ENCODE assay signal across 7 cellular contexts in the genomic region with DNA sequence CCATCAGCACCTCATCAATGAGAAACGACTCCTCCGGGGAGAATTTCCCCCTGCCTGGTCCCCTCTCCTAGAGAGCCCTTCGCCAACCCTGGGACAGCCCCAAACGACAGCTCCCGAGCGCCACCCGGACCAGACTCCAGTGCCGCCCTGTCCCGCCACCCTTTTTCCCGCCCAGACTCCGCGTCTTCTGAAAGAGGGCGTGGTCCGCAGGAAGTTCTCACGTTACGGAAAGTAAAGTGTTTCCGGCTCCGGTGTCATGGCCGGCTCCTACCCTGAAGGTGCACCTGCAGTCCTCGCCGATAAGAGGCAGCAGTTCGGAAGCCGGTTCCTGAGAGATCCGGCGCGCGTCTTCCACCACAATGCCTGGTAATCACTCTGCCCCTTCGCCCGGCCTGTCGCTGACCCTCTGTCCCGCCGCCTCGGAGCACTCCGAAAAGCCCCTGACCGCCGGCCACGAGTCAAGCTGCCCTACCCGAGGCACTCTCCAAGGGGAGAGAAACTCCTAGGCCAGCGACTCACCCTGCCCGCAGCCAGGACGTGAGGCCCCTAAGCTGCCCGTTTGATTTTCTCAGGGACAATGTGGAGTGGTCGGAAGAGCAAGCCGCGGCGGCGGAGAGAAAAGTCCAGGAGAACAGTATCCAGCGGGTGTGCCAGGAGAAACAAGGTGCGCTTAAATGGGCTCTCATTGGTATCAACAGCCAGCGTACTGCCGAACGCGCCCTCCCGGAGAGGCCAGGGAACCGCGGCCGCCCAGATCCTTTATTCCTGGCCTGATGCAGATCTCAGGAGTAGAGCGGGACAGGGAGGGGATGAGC.
DNase-seq lines count a peak whose midpoint lies in the region; ATAC-seq and TF ChIP-seq lines count a peak whose summit lies in the region.
"Not testable (repeated sequence)": the region's sequence is repeated elsewhere in the genome, so short reads cannot be mapped to it uniquely, and the experiment has no call there.

A gene with protein sequence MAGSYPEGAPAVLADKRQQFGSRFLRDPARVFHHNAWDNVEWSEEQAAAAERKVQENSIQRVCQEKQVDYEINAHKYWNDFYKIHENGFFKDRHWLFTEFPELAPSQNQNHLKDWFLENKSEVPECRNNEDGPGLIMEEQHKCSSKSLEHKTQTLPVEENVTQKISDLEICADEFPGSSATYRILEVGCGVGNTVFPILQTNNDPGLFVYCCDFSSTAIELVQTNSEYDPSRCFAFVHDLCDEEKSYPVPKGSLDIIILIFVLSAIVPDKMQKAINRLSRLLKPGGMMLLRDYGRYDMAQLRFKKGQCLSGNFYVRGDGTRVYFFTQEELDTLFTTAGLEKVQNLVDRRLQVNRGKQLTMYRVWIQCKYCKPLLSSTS (plus strand): TSS at position 251 of the 815 bp plus-strand sequence. CDS start 6 bp downstream, at position 257.

- peaks cover 15% of the 10 kb centered on the region for H3K36me3 Mint-ChIP-seq in T-helper 2 cell treated with Interferon-gamma antibody and Interleukin-4, amounts not matched to agents 5 μg/mL and 100 μg/mL, for 36 hours (ENCODE audit: low read depth)

- H3K4me1 Mint-ChIP-seq in T-helper 2 cell treated with Interferon-gamma antibody and Interleukin-4, amounts not matched to agents 5 μg/mL and 100 μg/mL, for 36 hours (ENCODE audit: low read depth) = peaks cover 18% of the 10 kb centered on the region

- DNase-seq in NCI-H2029 (lab: John Stamatoyannopoulos, UW) (peak; percentile 85), astrocyte of the cerebellum (ENCODE audit: low read depth) (peak; percentile 45), hippocampal formation (lab: John Stamatoyannopoulos, UW) (peak; percentile 47 to 66), retinal pigment epithelial cell (ENCODE audit: low read depth) (peak; percentile 65)
- DNase-seq in T-helper 2 cell treated with Interferon-gamma antibody and Interleukin-4, amounts not matched to agents 5 μg/mL and 100 μg/mL, for 36 hours (ENCODE audit: low spot score) = peak; percentile 89

- peak; percentile 96 for ATAC-seq in GM18511 (IDR thresholded peaks at IDR 0.05; ENCODE audit: unreplicated experiment)
- ATAC-seq in HG03025 (IDR thresholded peaks at IDR 0.05; ENCODE audit: low FRiP score, unreplicated experiment) = peak; percentile 93

- H3K27me3 Mint-ChIP-seq in T-helper 2 cell treated with Interferon-gamma antibody and Interleukin-4, amounts not matched to agents 5 μg/mL and 100 μg/mL, for 36 hours (ENCODE audit: low read depth) = not testable (repeated sequence)

- peak within 1 kb of the TSS; percentile 94 for H3K4me3 Mint-ChIP-seq in T-helper 2 cell treated with Interferon-gamma antibody and Interleukin-4, amounts not matched to agents 5 μg/mL and 100 μg/mL, for 36 hours

- peak within 1 kb of the TSS; percentile 72 for H3K4me3 ChIP-seq in astrocyte of the cerebellum (ENCODE audit: low read depth, low read length)
- H3K4me3 ChIP-seq in retinal pigment epithelial cell (ENCODE audit: low read length) = peak within 1 kb of the TSS; percentile 79

- TF ChIP-seq CTCF in astrocyte of the cerebellum (IDR thresholded peaks at IDR 0.05; ENCODE audit: low read depth, low read length, missing control alignments) = peak; percentile 31
- TF ChIP-seq CTCF in retinal pigment epithelial cell (conservative IDR thresholded peaks at IDR 0.05; ENCODE audit: low read depth, low read length) = peak; percentile 42

- not testable (repeated sequence) for H3K9me3 Mint-ChIP-seq in T-helper 2 cell treated with Interferon-gamma antibody and Interleukin-4, amounts not matched to agents 5 μg/mL and 100 μg/mL, for 36 hours

- in situ Hi-C loops in astrocyte of the cerebellum (cut with HindIII; ENCODE audit: low sequenced_read_pairs) = not testable (repeated sequence)

- peak within 1 kb of the TSS; percentile 90 for H3K27ac Mint-ChIP-seq in T-helper 2 cell treated with Interferon-gamma antibody and Interleukin-4, amounts not matched to agents 5 μg/mL and 100 μg/mL, for 36 hours

Comparison
In these comparisons a context has a peak if more than half of its experiments do, and no peak if none do; other contexts are left out.
1. Peak in every context shown above with its lines: DNase-seq, ATAC-seq and H3K4me3 ChIP-seq.